Comparison of ENCODE assay signal across 8 cellular contexts in the genomic region with DNA sequence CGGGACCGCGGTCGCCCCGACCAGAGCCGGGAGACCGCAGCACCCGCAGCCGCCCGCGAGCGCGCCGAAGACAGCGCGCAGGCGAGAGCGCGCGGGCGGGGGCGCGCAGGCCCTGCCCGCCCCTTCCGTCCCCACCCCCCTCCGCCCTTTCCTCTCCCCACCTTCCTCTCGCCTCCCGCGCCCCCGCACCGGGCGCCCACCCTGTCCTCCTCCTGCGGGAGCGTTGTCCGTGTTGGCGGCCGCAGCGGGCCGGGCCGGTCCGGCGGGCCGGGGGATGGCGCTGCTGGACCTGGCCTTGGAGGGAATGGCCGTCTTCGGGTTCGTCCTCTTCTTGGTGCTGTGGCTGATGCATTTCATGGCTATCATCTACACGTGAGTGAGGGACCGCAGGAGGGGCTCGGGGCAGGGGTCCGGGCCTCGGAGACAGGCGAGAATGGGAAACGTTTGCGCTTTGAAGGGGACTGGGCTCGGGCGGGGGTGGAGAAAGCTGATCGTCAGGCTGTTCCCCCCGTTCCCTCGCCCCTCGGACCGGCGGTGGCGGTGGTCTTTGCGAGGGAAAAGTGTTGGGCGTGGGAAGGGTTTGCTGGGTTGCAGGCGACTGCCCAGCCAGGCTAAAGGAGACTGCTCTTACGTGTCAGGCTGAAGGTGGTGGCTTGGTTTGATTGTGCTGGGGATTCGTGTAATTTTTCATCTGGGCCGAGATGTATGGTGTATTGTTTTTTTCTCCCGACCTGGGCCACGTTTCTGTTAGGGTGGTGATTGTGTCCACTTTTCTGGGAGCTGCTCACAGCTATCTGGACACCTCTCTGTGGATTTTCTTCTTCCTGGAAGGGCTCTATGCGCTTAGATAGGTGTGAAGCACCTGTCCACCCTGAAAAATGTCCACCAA. TPM values are rescaled to one million over a fixed set of nuclear protein-coding genes. Genes with fewer than 3 reads are reported as not detected.
DNase-seq lines count a peak whose midpoint lies in the region; ATAC-seq and TF ChIP-seq lines count a peak whose summit lies in the region.

No MANE protein-coding gene starts in this region.

- no peak overlapping the region for H3K23ac ChIP-seq in H9 (ENCODE audit: insufficient read length, low read depth, low read length)

- no peak overlapping the region for H4K8ac ChIP-seq in H9 (replicated peaks; ENCODE audit: insufficient read length, low read depth, low read length)

- H3K36me3 ChIP-seq in MM.1S (replicated peaks; ENCODE audit: insufficient read depth, low read length) (no peaks in the 10 kb centered on the region), subcutaneous abdominal adipose tissue (ENCODE audit: control insufficient read depth in 5 of 5, insufficient read depth in 5 of 5, low read length in 5 of 5) (no peaks in the 10 kb centered on the region)

- no peak overlapping the region for H2BK5ac ChIP-seq in H9 (ENCODE audit: insufficient read length, low read length)

- H2BK120ac ChIP-seq in H9 (ENCODE audit: low read depth, low read length, poor library complexity, severe bottlenecking): no peak overlapping the region

- H3K23me2 ChIP-seq in H9 (ENCODE audit: insufficient read length, low read depth, low read length, poor library complexity, severe bottlenecking): peaks cover 11% of the 10 kb centered on the region

- peak; percentile 51 for ATAC-seq in activated CD8-positive, alpha-beta T cell treated with anti-CD3 and anti-CD28 coated beads, Interleukin-2, amount 10 ng/mL, durations not matched to agents 7 days and 5 days

- H3K14ac ChIP-seq in H9 (ENCODE audit: insufficient read depth, low read length): peak overlapping the region; percentile 66

- H3K27ac ChIP-seq in H9 (ENCODE audit: insufficient read length, low read depth, low read length) (no peak overlapping the region), MM.1S (ENCODE audit: low read length) (peak overlapping the region; percentile 61; the same call in 1 of the 2 replicates), subcutaneous abdominal adipose tissue (ENCODE audit: low read depth, low read length) (peak overlapping the region; percentile 92)

- H2AK5ac ChIP-seq in H9 (ENCODE audit: insufficient read length, low read length): no peak overlapping the region

- H4K91ac ChIP-seq in H9 (ENCODE audit: insufficient read length, low read depth, low read length): no peak overlapping the region

- H3K79me1 ChIP-seq in H9 (ENCODE audit: insufficient read depth, low read depth, low read length, poor library complexity, severe bottlenecking): peaks cover 5% of the 10 kb centered on the region

- H3K4me3 ChIP-seq in MM.1S (ENCODE audit: low read length): peak overlapping the region; percentile 96
- H3K4me3 ChIP-seq in subcutaneous abdominal adipose tissue (ENCODE audit: low read depth in 1 of 5, low read length in 5 of 5): peak overlapping the region; percentile 86 to 98 (median 91)

- no peak overlapping the region for H2BK15ac ChIP-seq in H9 (ENCODE audit: low read depth, low read length)

- H3K4me3 Mint-ChIP-seq in H9: no peak overlapping the region
- H3K4me3 Mint-ChIP-seq in activated CD8-positive, alpha-beta T cell treated with anti-CD3 and anti-CD28 coated beads, Interleukin-2, amount 10 ng/mL, durations not matched to agents 7 days and 5 days: no peak overlapping the region
- no peak overlapping the region for H3K4me3 Mint-ChIP-seq in endothelial cell (ENCODE audit: unreplicated experiment)

- H3K9me3 Mint-ChIP-seq in H9 (no peaks in the 10 kb centered on the region), endothelial cell (ENCODE audit: unreplicated experiment) (no peaks in the 10 kb centered on the region)
- no peaks in the 10 kb centered on the region for H3K9me3 Mint-ChIP-seq in activated CD8-positive, alpha-beta T cell treated with anti-CD3 and anti-CD28 coated beads, Interleukin-2, amount 10 ng/mL, durations not matched to agents 7 days and 5 days (ENCODE audit: insufficient read depth)

- H3K27me3 Mint-ChIP-seq in H9 (ENCODE audit: low read depth) (no peaks in the 10 kb centered on the region; the same call in 1 of the 2 replicates), endothelial cell (ENCODE audit: unreplicated experiment) (no peaks in the 10 kb centered on the region)
- peaks cover 2% of the 10 kb centered on the region for H3K27me3 Mint-ChIP-seq in activated CD8-positive, alpha-beta T cell treated with anti-CD3 and anti-CD28 coated beads, Interleukin-2, amount 10 ng/mL, durations not matched to agents 7 days and 5 days (ENCODE audit: low read depth)

- H3K27me3 ChIP-seq in H9 (ENCODE audit: insufficient read depth, low read length): no peaks in the 10 kb centered on the region
- H3K27me3 ChIP-seq in MM.1S (replicated peaks; ENCODE audit: insufficient read depth, low read length): no peaks in the 10 kb centered on the region
- H3K27me3 ChIP-seq in subcutaneous abdominal adipose tissue (ENCODE audit: control insufficient read depth in 5 of 5, insufficient read depth in 4 of 5, low read length in 5 of 5): no peaks in the 10 kb centered on the region

- H2BK20ac ChIP-seq in H9 (ENCODE audit: low read depth, low read length, poor library complexity, severe bottlenecking): no peak overlapping the region

- H4K5ac ChIP-seq in H9 (ENCODE audit: insufficient read length, low read depth, low read length): no peak overlapping the region

- H3K79me2 ChIP-seq in H9 (ENCODE audit: insufficient read depth, low read length) (peaks cover 29% of the 10 kb centered on the region; the same call in 1 of the 2 replicates), MM.1S (ENCODE audit: low read length) (peaks cover 53% of the 10 kb centered on the region)

- peak overlapping the region; percentile 64 for H3K18ac ChIP-seq in H9 (ENCODE audit: insufficient read length, low read depth, low read length)

- H3K36me3 Mint-ChIP-seq in H9 (ENCODE audit: insufficient read depth in 1 of 3, low read depth in 3 of 3) (no peaks in the 10 kb centered on the region), endothelial cell (ENCODE audit: low read depth, unreplicated experiment) (peaks cover 3% of the 10 kb centered on the region)
- H3K36me3 Mint-ChIP-seq in activated CD8-positive, alpha-beta T cell treated with anti-CD3 and anti-CD28 coated beads, Interleukin-2, amount 10 ng/mL, durations not matched to agents 7 days and 5 days (ENCODE audit: low read depth): no peaks in the 10 kb centered on the region

- H3K9ac ChIP-seq in H9 (ENCODE audit: extremely low read depth, insufficient read length, low read length) (peak overlapping the region; percentile 62), MM.1S (ENCODE audit: low read length) (peak overlapping the region; percentile 69), subcutaneous abdominal adipose tissue (ENCODE audit: low read length in 5 of 5) (peak overlapping the region; percentile 75 to 93 (median 90))

- no peak overlapping the region for H3K56ac ChIP-seq in H9 (ENCODE audit: insufficient read length, low read depth, low read length)

- no peak overlapping the region for H3T11ph ChIP-seq in H9 (ENCODE audit: low read length)

- H3K4me1 ChIP-seq in H9 (ENCODE audit: insufficient read depth, low read length): no peaks in the 10 kb centered on the region; the same call in 1 of the 2 replicates
- H3K4me1 ChIP-seq in MM.1S (ENCODE audit: low read length): peaks cover 16% of the 10 kb centered on the region
- H3K4me1 ChIP-seq in subcutaneous abdominal adipose tissue (ENCODE audit: control insufficient read depth in 5 of 5, insufficient read depth in 5 of 5, low read length in 5 of 5): peaks cover 4 to 57% (median 54%) of the 10 kb centered on the region in 5 donors

- no peak overlapping the region for H2BK12ac ChIP-seq in H9 (ENCODE audit: insufficient read length, low read depth, low read length)

- peaks cover 9% of the 10 kb centered on the region for H3F3A ChIP-seq in MM.1S (ENCODE audit: insufficient read depth, low read length)

- CTCF ChIA-PET in activated CD8-positive, alpha-beta T cell treated with anti-CD3 and anti-CD28 coated beads, Interleukin-2, amount 10 ng/mL, durations not matched to agents 7 days and 5 days (lab: Charles Lee): interaction anchor here (0.7 to 1.7 kb wide), 5 partner anchors 17 to 178 kb away, joined by 3 to 9 read pairs (median 4); no protein-coding TSS in a partner anchor

- TF ChIP-seq CTCF in H9 (conservative IDR thresholded peaks at IDR 0.05) (peak; percentile 12; the same call in 1 of the 3 replicates), MM.1S (IDR thresholded peaks at IDR 0.05; ENCODE audit: low read length) (peak; percentile 21; the same call in 1 of the 2 replicates), endothelial cell (IDR thresholded peaks at IDR 0.05; ENCODE audit: unreplicated experiment) (no peak)

- H3K9me2 ChIP-seq in MM.1S (replicated peaks; ENCODE audit: insufficient read depth, low read length): no peaks in the 10 kb centered on the region

- no peak overlapping the region for H3K4ac ChIP-seq in H9 (ENCODE audit: low read depth, low read length)

- H3K4me1 Mint-ChIP-seq in H9: peaks cover 3 to 8% of the 10 kb centered on the region in 2 experiments; a peak in 3 of 4 replicates
- H3K4me1 Mint-ChIP-seq in activated CD8-positive, alpha-beta T cell treated with anti-CD3 and anti-CD28 coated beads, Interleukin-2, amount 10 ng/mL, durations not matched to agents 7 days and 5 days (ENCODE audit: low read depth): peaks cover 14% of the 10 kb centered on the region
- H3K4me1 Mint-ChIP-seq in endothelial cell (ENCODE audit: unreplicated experiment): no peaks in the 10 kb centered on the region

- no CpG with 5 or more reads among the region's 73 CpGs for WGBS in H9 (ENCODE audit: extremely low coverage, insufficient read length, low lambda C conversion rate)

- H4K20me1 ChIP-seq in H9 (ENCODE audit: control insufficient read depth, insufficient read depth, insufficient read length) (no peaks in the 10 kb centered on the region), MM.1S (ENCODE audit: insufficient read depth, low read length) (no peaks in the 10 kb centered on the region)

- DNase-seq in NCI-H2171 treated with DMSO at 0.1 percent for 48 hours (lab: John Stamatoyannopoulos, UW) (peak; percentile 43), NCI-H2171 (lab: John Stamatoyannopoulos, UW) (no peak), H9 (peak; percentile 38), MM.1S (no peak), endothelial cell (ENCODE audit: low spot score) (peak; percentile 46), mucosa of gallbladder (ENCODE audit: low spot score) (peak; percentile 36)
- DNase-seq in activated CD8-positive, alpha-beta T cell treated with anti-CD3 and anti-CD28 coated beads, Interleukin-2, amount 10 ng/mL, durations not matched to agents 7 days and 5 days: peak; percentile 62

- peak overlapping the region; percentile 97 for H3K4me2 ChIP-seq in H9 (ENCODE audit: insufficient read depth, insufficient read length, low read length)
- H3K4me2 ChIP-seq in MM.1S (ENCODE audit: low read depth, low read length): peak overlapping the region; percentile 58

- POLR2A ChIA-PET in activated CD8-positive, alpha-beta T cell treated with anti-CD3 and anti-CD28 coated beads, Interleukin-2, amount 10 ng/mL, durations not matched to agents 7 days and 5 days (lab: Charles Lee): interaction anchor here (0.6 to 2.8 kb wide), 17 partner anchors 12 to 482 kb away, joined by 3 to 16 read pairs (median 3); a partner anchor contains a TSS

- H3K9me3 ChIP-seq in H9 (ENCODE audit: control insufficient read depth, low read depth, low read length): no peaks in the 10 kb centered on the region
- no peaks in the 10 kb centered on the region for H3K9me3 ChIP-seq in MM.1S (replicated peaks; ENCODE audit: insufficient read depth, low read length)
- H3K9me3 ChIP-seq in subcutaneous abdominal adipose tissue (ENCODE audit: control insufficient read depth in 5 of 5, low read length in 5 of 5): no peaks in the 10 kb centered on the region

- H2AFZ ChIP-seq in H9 (ENCODE audit: low read length) (no peak overlapping the region), MM.1S (ENCODE audit: low read length) (peak overlapping the region; percentile 71)

- no peak overlapping the region for H3K27ac Mint-ChIP-seq in H9
- H3K27ac Mint-ChIP-seq in activated CD8-positive, alpha-beta T cell treated with anti-CD3 and anti-CD28 coated beads, Interleukin-2, amount 10 ng/mL, durations not matched to agents 7 days and 5 days: no peak overlapping the region
- H3K27ac Mint-ChIP-seq in endothelial cell (ENCODE audit: unreplicated experiment): no peak overlapping the region

RNA-seq across cellular contexts. Expression of a gene that starts 0.6 kb away (rescaled TPM):
- total RNA-seq in H9 (2021): 23.3 and 23.8 TPM in 2 replicates
- 10 to 100 TPM; 24.6 to 25.4 TPM for total RNA-seq in activated CD8-positive, alpha-beta T cell treated with anti-CD3 and anti-CD28 coated beads, Interleukin-2, amount 10 ng/mL, durations not matched to agents 7 days and 5 days
- total RNA-seq in endothelial cell (ENCODE audit: unreplicated experiment): 14.1 TPM
- total RNA-seq in mucosa of gallbladder: 44.6 TPM

Comparison
In these comparisons a context has a peak if more than half of its experiments do, and no peak if none do; other contexts are left out.
1. DNase-seq: peak in NCI-H2171 treated with DMSO at 0.1 percent for 48 hours (single experiment), H9 (single experiment), activated CD8-positive, alpha-beta T cell treated with anti-CD3 and anti-CD28 coated beads, Interleukin-2, amount 10 ng/mL, durations not matched to agents 7 days and 5 days (single experiment), endothelial cell (single experiment) and mucosa of gallbladder (single experiment); none in NCI-H2171 (single experiment) and MM.1S (single experiment).
2. Peak in every context shown above with its lines, with median percentiles within 50 percentile points of each other: H3K9ac ChIP-seq.